Comparison of ENCODE assay signal across 1 cellular context in the genomic region with DNA sequence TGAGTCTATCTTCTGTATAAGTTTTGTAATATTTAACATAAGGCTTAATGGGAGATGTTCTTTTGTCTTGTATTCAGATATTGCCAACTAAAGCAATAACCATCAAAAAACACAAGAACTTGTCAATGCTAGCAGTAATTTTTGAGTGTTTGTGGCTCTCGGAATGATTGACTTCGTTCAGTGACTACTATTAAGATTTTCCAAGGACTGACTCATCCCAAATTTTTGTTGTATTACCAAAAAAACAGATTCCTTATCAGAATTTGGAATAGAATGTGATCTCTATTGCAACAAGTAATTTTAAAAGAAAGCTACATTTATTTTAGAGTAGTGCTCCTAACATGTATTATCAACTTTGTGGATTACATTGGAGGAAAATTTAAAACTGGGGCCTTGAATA.
A peak's percentile ranks its signal among the peaks of the same experiment; 100 is the strongest.
TF ChIP-seq lines count a peak whose summit lies in the region.

No MANE protein-coding gene starts in this region.

TF ChIP-seq in SK-N-SH, 30 proteins besides CTCF, POLR2A, EP300 and RAD21 (continued from another document):
- TF ChIP-seq, protein P1, sequence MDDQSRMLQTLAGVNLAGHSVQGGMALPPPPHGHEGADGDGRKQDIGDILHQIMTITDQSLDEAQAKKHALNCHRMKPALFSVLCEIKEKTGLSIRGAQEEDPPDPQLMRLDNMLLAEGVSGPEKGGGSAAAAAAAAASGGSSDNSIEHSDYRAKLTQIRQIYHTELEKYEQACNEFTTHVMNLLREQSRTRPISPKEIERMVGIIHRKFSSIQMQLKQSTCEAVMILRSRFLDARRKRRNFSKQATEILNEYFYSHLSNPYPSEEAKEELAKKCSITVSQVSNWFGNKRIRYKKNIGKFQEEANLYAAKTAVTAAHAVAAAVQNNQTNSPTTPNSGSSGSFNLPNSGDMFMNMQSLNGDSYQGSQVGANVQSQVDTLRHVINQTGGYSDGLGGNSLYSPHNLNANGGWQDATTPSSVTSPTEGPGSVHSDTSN (IDR thresholded peaks at IDR 0.05) = peak; percentile 43; the same call in 1 of the 2 replicates
- TF ChIP-seq RCOR1 (IDR thresholded peaks at IDR 0.05; ENCODE audit: low read length) = no peak
- peak; percentile 18; the same call in 1 of the 2 replicates for TF ChIP-seq JUND (IDR thresholded peaks at IDR 0.05)
- TF ChIP-seq SMC3 (IDR thresholded peaks at IDR 0.05; ENCODE audit: low read depth, low read length) = no peak
